Comparison of ENCODE assay signal across 13 cellular contexts in genomic region chr2:128732976-128733431, GRCh38.
A peak's percentile ranks its signal among the peaks of the same experiment; 100 is the strongest.
DNase-seq lines count a peak whose midpoint lies in the region; ATAC-seq and TF ChIP-seq lines count a peak whose summit lies in the region.
"Had no signal": no experiment of that assay in that cellular context is flagged by ENCODE, and none has a peak within 500 bp of the region (broad histone marks: within the 10 kb centered on the region; RNA-seq: fewer than 3 reads in every experiment).

No MANE protein-coding gene starts in this region.

- H3K4me3 ChIP-seq in left ventricle myocardium inferior (no peak overlapping the region), Caco-2 (ENCODE audit: low read depth, low read length) (no peak overlapping the region)
- H3K4me3 ChIP-seq in Jurkat, Clone E6-1 (ENCODE audit: low read length), result no peak overlapping the region
- H3K4me3 ChIP-seq: heart right ventricle had no signal

- H3K27ac Mint-ChIP-seq in Caco-2 (ENCODE audit: unreplicated experiment), result no peak overlapping the region
- H3K27ac Mint-ChIP-seq: CD4-positive, alpha-beta memory T cell had no signal

- H3K4me1 Mint-ChIP-seq in Caco-2 (ENCODE audit: low read depth, unreplicated experiment), result no peaks in the 10 kb centered on the region

- H3K27me3 ChIP-seq in left ventricle myocardium inferior (ENCODE audit: low read depth) (peaks cover 10% of the 10 kb centered on the region), Caco-2 (replicated peaks; ENCODE audit: control insufficient read depth, insufficient read depth, low read length) (no peaks in the 10 kb centered on the region)

- TF ChIP-seq CTCF in left ventricle myocardium inferior (IDR thresholded peaks at IDR 0.05; ENCODE audit: borderline replicate concordance) (no peak), Caco-2 (IDR thresholded peaks at IDR 0.05; ENCODE audit: insufficient read depth in 1 of 2, low read depth in 1 of 2, low read length in 1 of 2, severe bottlenecking in 1 of 2, unreplicated experiment in 1 of 2) (no peak)

- intact Hi-C loops in Right ventricle myocardium superior (cut with DNase I) (loop anchor here (10.0 kb wide), 2 partner anchors 522 to 662 kb away; no protein-coding TSS in a partner anchor), left ventricle myocardium inferior (cut with micrococcal nuclease) (no loop called here), Caco-2 (cut with micrococcal nuclease; ENCODE audit: unreplicated experiment) (no loop called here)

- POLR2A ChIA-PET in Caco-2 (lab: Charles Lee), result no interaction called here

- peaks cover 16% of the 10 kb centered on the region for H3K9me3 Mint-ChIP-seq in Caco-2 (ENCODE audit: unreplicated experiment)

- H3K36me3 ChIP-seq in left ventricle myocardium inferior, result no peaks in the 10 kb centered on the region
- no peaks in the 10 kb centered on the region for H3K36me3 ChIP-seq in Caco-2 (ENCODE audit: control insufficient read depth, insufficient read depth, low read length)
- H3K36me3 ChIP-seq: heart right ventricle had no signal

- H3K27me3 Mint-ChIP-seq in Caco-2 (ENCODE audit: insufficient read depth, unreplicated experiment), result no peaks in the 10 kb centered on the region

- CTCF ChIA-PET in Caco-2 (lab: Charles Lee), result no interaction called here

- BruUV-seq in Caco-2 (replicated peaks; lab: Mats Ljungman, UMichigan), result no TSS peak

- H3K9me3 ChIP-seq in left ventricle myocardium inferior (replicated peaks) (peaks cover 20% of the 10 kb centered on the region), Caco-2 (0 out of 2 replicates have a peak, but pooled peaks cover 4% of the 10 kb centered on the region)

- no peaks in the 10 kb centered on the region for H3K36me3 Mint-ChIP-seq in Caco-2 (ENCODE audit: insufficient read depth, unreplicated experiment)
- H3K36me3 Mint-ChIP-seq: CD4-positive, alpha-beta memory T cell had no signal

- H3K4me1 ChIP-seq in left ventricle myocardium inferior (peaks cover 31% of the 10 kb centered on the region), Caco-2 (no peaks in the 10 kb centered on the region)

- H3K4me3 Mint-ChIP-seq in Caco-2 (ENCODE audit: unreplicated experiment), result no peak overlapping the region
- H3K4me3 Mint-ChIP-seq: CD4-positive, alpha-beta memory T cell had no signal

- no peak for DNase-seq in Right ventricle myocardium superior
- no peak for DNase-seq in left ventricle myocardium inferior
- DNase-seq in Jurkat, Clone E6-1 (ENCODE audit: low read depth, low spot score), result peak; percentile 68
- peak; percentile 71 for DNase-seq in dedifferentiated amniotic fluid mesenchymal stem cell (ENCODE audit: extremely low spot score)
- no peak for DNase-seq in NCI-H1930 (lab: John Stamatoyannopoulos, UW)
- DNase-seq in Caco-2, result no peak
- no peak for DNase-seq in HuH-7.5 (ENCODE audit: low spot score)
- DNase-seq: activated gamma-delta T cell treated with Interleukin-2 at 50 U/mL for 16 hours; CD4-positive, alpha-beta memory T cell; heart right ventricle; KBM-7; T-helper 1 cell had no signal

- ATAC-seq in Right ventricle myocardium superior (ENCODE audit: poor library complexity) (peak; percentile 64), GM18873 (IDR thresholded peaks at IDR 0.05; ENCODE audit: low FRiP score, unreplicated experiment) (no peak)

- H3K27ac ChIP-seq in left ventricle myocardium inferior (replicated peaks), result no peak overlapping the region

Comparison
In these comparisons a context has a peak if more than half of its experiments do, and no peak if none do; other contexts are left out.
1. DNase-seq: peak in Jurkat, Clone E6-1 (single experiment) and dedifferentiated amniotic fluid mesenchymal stem cell (single experiment); none in Right ventricle myocardium superior (single experiment), left ventricle myocardium inferior (single experiment), NCI-H1930 (0 of 2), Caco-2 (0 of 2) and HuH-7.5 (single experiment).